ENCODE assay signal across 22 cellular contexts in the genomic region with DNA sequence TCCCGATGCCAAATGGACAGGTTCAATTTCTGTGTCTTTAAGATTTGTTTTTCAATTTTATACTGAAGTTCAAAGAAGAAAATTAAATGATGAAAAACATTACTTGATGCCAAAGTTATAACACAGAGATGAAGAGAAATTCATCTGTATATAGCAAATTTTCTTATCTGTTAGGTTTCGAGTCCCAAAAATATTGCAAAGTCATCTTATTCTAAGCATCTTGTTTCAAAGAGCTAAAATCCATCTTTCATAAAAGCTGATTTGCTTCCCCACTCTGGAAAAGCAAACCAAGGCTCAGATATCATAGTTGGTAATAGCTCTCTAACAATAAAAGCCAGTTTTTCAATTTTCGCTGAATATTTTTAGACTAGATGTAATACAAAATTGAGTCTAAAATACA.
"Had no signal": no experiment of that assay in that cellular context is flagged by ENCODE, and none has a peak within 500 bp of the region (broad histone marks: within the 10 kb centered on the region; RNA-seq: fewer than 3 reads in every experiment).

No MANE protein-coding gene starts in this region.

- H3K27ac ChIP-seq: brain microvascular endothelial cell, spleen, thoracic aorta had no signal

- DNase-seq: activated CD4-positive, alpha-beta T cell treated with anti-CD3 and anti-CD28 coated beads for 36 hours; activated CD4-positive, CD25-positive, alpha-beta regulatory T cell; activated CD8-positive, alpha-beta memory T cell treated with anti-CD3 and anti-CD28 coated beads, Interleukin-2, amount 10 ng/mL, durations not matched to agents 7 days and 5 days; activated CD8-positive, alpha-beta T cell treated with anti-CD3 and anti-CD28 coated beads, Interleukin-2, amount 10 ng/mL, durations not matched to agents 7 days and 5 days; activated effector memory CD4-positive, alpha-beta T cell treated with Interleukin-2 at 50 U/mL for 16 hours; activated naive CD4-positive, alpha-beta T cell treated with Interleukin-2 at 50 U/mL for 16 hours; aorta; brain microvascular endothelial cell; cortex of kidney; foreskin fibroblast; head of caudate nucleus; hippocampal formation; left cardiac atrium; left ventricle myocardium superior; natural killer cell; posterior cingulate gyrus; right cardiac atrium; spleen; stimulated activated naive CD4-positive, alpha-beta T cell treated with Interleukin-2 at 50 U/mL for 16 hours; uterus had no signal

- H3K4me1 ChIP-seq: uterus had no signal

- H3K36me3 ChIP-seq: brain microvascular endothelial cell, spleen, thoracic aorta, uterus had no signal

- FAIRE-seq: keratinocyte had no signal

- H3K4me3 ChIP-seq: spleen, thoracic aorta, uterus had no signal

- H3K27me3 ChIP-seq: brain microvascular endothelial cell, spleen, uterus had no signal

- H3K9me3 ChIP-seq: spleen, thoracic aorta, uterus had no signal
